In the genomic region with DNA sequence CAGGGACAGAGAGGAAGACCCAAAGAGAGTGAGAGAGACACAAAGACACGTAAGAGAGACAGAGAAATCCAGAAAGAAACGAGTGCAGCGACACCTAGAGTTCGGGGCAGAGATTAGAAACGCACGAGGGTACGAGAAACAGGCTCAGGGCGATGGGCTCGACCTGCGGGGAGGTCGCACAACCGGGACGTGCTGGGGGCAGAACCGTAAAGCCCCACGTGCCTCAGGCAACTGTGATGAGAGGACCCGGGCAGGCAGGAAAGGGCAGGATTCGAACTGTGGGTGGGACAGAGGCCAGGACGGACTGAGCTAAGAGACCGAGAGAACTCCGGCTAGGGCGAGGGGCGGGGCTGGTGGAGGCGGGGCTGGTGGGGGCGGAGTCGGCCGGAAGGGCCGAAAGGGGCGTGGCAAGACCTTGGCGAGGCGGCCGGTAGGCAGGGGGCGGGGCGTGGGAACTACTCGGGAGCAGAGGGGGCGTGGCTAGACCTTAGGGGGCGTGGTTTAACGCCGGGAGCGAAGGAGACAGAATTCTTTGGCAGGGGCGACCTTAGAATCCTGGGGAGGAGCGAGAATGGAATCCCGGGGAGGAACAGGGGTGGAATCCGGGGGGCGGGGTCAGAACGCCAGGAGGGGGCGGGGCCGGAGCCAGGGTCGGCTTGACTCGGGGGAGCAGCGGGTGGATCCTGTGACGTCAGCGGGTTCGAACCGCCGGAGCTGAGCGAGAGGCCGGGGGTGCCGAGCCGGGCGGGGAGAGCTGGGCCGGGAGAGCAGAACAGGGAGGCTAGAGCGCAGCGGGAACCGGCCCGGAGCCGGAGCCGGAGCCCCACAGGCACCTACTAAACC, we compare ENCODE assay signal across 7 cellular contexts. TPM values are rescaled to one million over a fixed set of nuclear protein-coding genes. Genes with fewer than 3 reads are reported as not detected.
DNase-seq lines count a peak whose midpoint lies in the region; ATAC-seq and TF ChIP-seq lines count a peak whose summit lies in the region.

NECTIN2 (plus strand) TSS at position 686 of the 843 bp plus-strand sequence. CDS start 229 bp downstream, outside the sequence.

- DNase-seq in GM13977 (ENCODE audit: low spot score): peak; percentile 100
- peak; percentile 87 for DNase-seq in NCI-H1092 treated with DMSO at 0.1 percent for 48 hours (lab: John Stamatoyannopoulos, UW)
- DNase-seq in SKM-1 treated with dmso at 0.1 percent for 144 hours (lab: John Stamatoyannopoulos, UW; ENCODE audit: unreplicated experiment): peak; percentile 77
- DNase-seq in glomerular visceral epithelial cell (ENCODE audit: extremely low spot score): peak; percentile 100
- peak; percentile 100 for DNase-seq in omental fat pad (ENCODE audit: low spot score)
- peak; percentile 54 for DNase-seq in superior temporal gyrus (ENCODE audit: extremely low spot score)

- H3K27ac Mint-ChIP-seq in activated naive CD8-positive, alpha-beta T cell: peak within 1 kb of the TSS; percentile 61

- H3K4me1 Mint-ChIP-seq in activated naive CD8-positive, alpha-beta T cell (ENCODE audit: low read depth): peaks cover 23% of the 10 kb centered on the region

- in situ Hi-C loops in GM13977 (cut with MboI; ENCODE audit: low pct_unique_long_range_greater_than_20kb, low sequenced_read_pairs, unreplicated experiment): no loop called here

- H3K27me3 Mint-ChIP-seq in activated naive CD8-positive, alpha-beta T cell: peaks cover 4% of the 10 kb centered on the region

- peak within 1 kb of the TSS; percentile 94 for H3K4me3 Mint-ChIP-seq in activated naive CD8-positive, alpha-beta T cell

- TF ChIP-seq CTCF in GM13977 (IDR thresholded peaks at IDR 0.05; ENCODE audit: extremely low read depth, insufficient read depth, missing control alignments) (peak; percentile 75), omental fat pad (IDR thresholded peaks at IDR 0.05) (peak in 1 of 3 donors; percentile 46)

- H3K36me3 Mint-ChIP-seq in activated naive CD8-positive, alpha-beta T cell: no peaks in the 10 kb centered on the region

- ATAC-seq in omental fat pad (ENCODE audit: low FRiP score): peak; percentile 74

- H3K9me3 Mint-ChIP-seq in activated naive CD8-positive, alpha-beta T cell (ENCODE audit: low read depth): no peaks in the 10 kb centered on the region

RNA-seq across cellular contexts. Expression of gene NECTIN2, which starts in this region (rescaled TPM):
- total RNA-seq in omental fat pad: 100 to 1,000 TPM in 2 of 4 donors, 10 to 100 TPM in 2; 58.6 to 129 (median 90.2) TPM

Comparison
In these comparisons a context has a peak if more than half of its experiments do, and no peak if none do; other contexts are left out.
1. Peak in every context shown above with its lines: DNase-seq and ATAC-seq.